22 cellular contexts compared by ENCODE assay signal in genomic region chr10:34859170-34859569, GRCh38. TPM values are rescaled to one million over a fixed set of nuclear protein-coding genes. Genes with fewer than 3 reads are reported as not detected.
A peak's percentile ranks its signal among the peaks of the same experiment; 100 is the strongest.
DNase-seq lines count a peak whose midpoint lies in the region; ATAC-seq and TF ChIP-seq lines count a peak whose summit lies in the region.
"Had no signal": no experiment of that assay in that cellular context is flagged by ENCODE, and none has a peak within 500 bp of the region (broad histone marks: within the 10 kb centered on the region; RNA-seq: fewer than 3 reads in every experiment).

No MANE protein-coding gene starts in this region.

- TF ChIP-seq CTCF in fibroblast of pulmonary artery (IDR thresholded peaks at IDR 0.05; ENCODE audit: low read length, missing control alignments): no peak

- H3K4me3 ChIP-seq in fibroblast of pulmonary artery (replicated peaks; ENCODE audit: low read depth, low read length): no peak overlapping the region
- H3K4me3 ChIP-seq: GM12878, stomach, tibial nerve had no signal

- DNase-seq in COR-L47 (lab: John Stamatoyannopoulos, UW) (peak; percentile 5), EL (peak; percentile 31), RPMI7951 (ENCODE audit: low read depth) (peak; percentile 13), fibroblast of pulmonary artery (ENCODE audit: low read depth) (peak; percentile 18), mesenteric fat pad (ENCODE audit: low spot score) (no peak), G401 (ENCODE audit: low spot score) (no peak)
- DNase-seq: activated B cell treated with CpG ODN at 0.5 μM for 24 hours; CD4-positive, CD25-positive, alpha-beta regulatory T cell; H9; Karpas-422; NCI-H1092; NCI-H2171; NCI-H82; Right ventricle myocardium superior; stimulated activated CD8-positive, alpha-beta memory T cell treated with anti-CD3 and anti-CD28 coated beads, Interleukin-4, amount 100 ng/mL, for 48 hours; stomach; T1000 had no signal

- in situ Hi-C loops in G401 (cut with HindIII; ENCODE audit: low sequenced_read_pairs): no loop called here

- ATAC-seq in GM21381 (IDR thresholded peaks at IDR 0.05; ENCODE audit: unreplicated experiment): no peak
- ATAC-seq: GM12878, left colon had no signal

RNA-seq across cellular contexts. Expression of gene PARD3, which starts 44.1 kb away (rescaled TPM):
- 23.9 and 30.0 TPM in 2 replicates for total RNA-seq in RPMI7951 (2014; rRNA removed; shearing (Covaris generic))
- total RNA-seq in mesenteric fat pad: 27.7 TPM
- 55.1 and 61.9 TPM in 2 replicates for total RNA-seq in G401 (2014; rRNA removed; shearing (Covaris generic))
- total RNA-seq: OCI-LY7 had no signal

Comparison
In these comparisons a context has a peak if more than half of its experiments do, and no peak if none do; other contexts are left out.
1. DNase-seq: peak in COR-L47 (single experiment), EL (single experiment), RPMI7951 (single experiment) and fibroblast of pulmonary artery (single experiment); none in mesenteric fat pad (single experiment) and G401 (single experiment).